9 cellular contexts compared by ENCODE assay signal in genomic region chr19:19105365-19106060, GRCh38. TPM values are rescaled to one million over a fixed set of nuclear protein-coding genes. Genes with fewer than 3 reads are reported as not detected.
DNase-seq lines count a peak whose midpoint lies in the region; ATAC-seq and TF ChIP-seq lines count a peak whose summit lies in the region.
"Had no signal": no experiment of that assay in that cellular context is flagged by ENCODE, and none has a peak within 500 bp of the region (broad histone marks: within the 10 kb centered on the region; RNA-seq: fewer than 3 reads in every experiment).

No MANE protein-coding gene starts in this region.

- peak overlapping the region; percentile 86 for H2AFZ ChIP-seq in ACC112 (ENCODE audit: low read length, unreplicated experiment)

- DNase-seq in colonic mucosa: peak; percentile 74
- DNase-seq in lower lobe of right lung: no peak
- no peak for DNase-seq in activated CD8-positive, alpha-beta memory T cell treated with anti-CD3 and anti-CD28 coated beads, Interleukin-2, amount 10 ng/mL, durations not matched to agents 7 days and 5 days
- DNase-seq in kidney glomerular epithelial cell (lab: John Stamatoyannopoulos, UW): no peak
- DNase-seq in activated T-cell treated with anti-CD3 and anti-CD28 coated beads, Interleukin-2, amount 50 U/mL, for 24 hours: no peak

- 2% methylated on average over 35 of the region's 36 CpGs for WGBS in HUES64

- H3K27me3 ChIP-seq in ACC112 (ENCODE audit: insufficient read depth, low read length) (no peaks in the 10 kb centered on the region), HUES64 (ENCODE audit: insufficient read depth, low read length) (peaks cover 3% of the 10 kb centered on the region), colonic mucosa (no peaks in the 10 kb centered on the region), lower lobe of right lung (ENCODE audit: low read depth) (no peaks in the 10 kb centered on the region)

- H3K9me3 Mint-ChIP-seq in activated CD8-positive, alpha-beta memory T cell treated with anti-CD3 and anti-CD28 coated beads, Interleukin-2, amount 10 ng/mL, durations not matched to agents 7 days and 5 days (ENCODE audit: low read depth): no peaks in the 10 kb centered on the region
- H3K9me3 Mint-ChIP-seq in activated T-cell treated with anti-CD3 and anti-CD28 coated beads, Interleukin-2, amount 50 U/mL, for 24 hours: no peaks in the 10 kb centered on the region

- peak; percentile 46 to 51 for ATAC-seq in lower lobe of right lung
- no peak for ATAC-seq in activated CD8-positive, alpha-beta memory T cell treated with anti-CD3 and anti-CD28 coated beads, Interleukin-2, amount 10 ng/mL, durations not matched to agents 7 days and 5 days
- no peak for ATAC-seq in GM21360 (IDR thresholded peaks at IDR 0.05; ENCODE audit: unreplicated experiment)

- H3K9me3 ChIP-seq in HUES64 (ENCODE audit: insufficient read depth, low read depth, low read length): no peaks in the 10 kb centered on the region
- no peaks in the 10 kb centered on the region for H3K9me3 ChIP-seq in colonic mucosa
- no peaks in the 10 kb centered on the region for H3K9me3 ChIP-seq in lower lobe of right lung
- H3K9me3 ChIP-seq: neutrophil had no signal

- no peaks in the 10 kb centered on the region for H3K27me3 Mint-ChIP-seq in activated CD8-positive, alpha-beta memory T cell treated with anti-CD3 and anti-CD28 coated beads, Interleukin-2, amount 10 ng/mL, durations not matched to agents 7 days and 5 days
- H3K27me3 Mint-ChIP-seq in activated T-cell treated with anti-CD3 and anti-CD28 coated beads, Interleukin-2, amount 50 U/mL, for 24 hours: no peaks in the 10 kb centered on the region

- H3K9ac ChIP-seq in HUES64 (ENCODE audit: low read depth, low read length) (peak overlapping the region; percentile 78), colonic mucosa (ENCODE audit: low read depth in 2 of 2, low read length in 2 of 2) (peak overlapping the region in 1 of 2 donors; percentile 38)

- H3K36me3 ChIP-seq in ACC112 (ENCODE audit: insufficient read depth, low read length): no peaks in the 10 kb centered on the region
- no peaks in the 10 kb centered on the region for H3K36me3 ChIP-seq in HUES64 (ENCODE audit: insufficient read depth, low read length)
- no peaks in the 10 kb centered on the region for H3K36me3 ChIP-seq in colonic mucosa
- peaks cover 7% of the 10 kb centered on the region for H3K36me3 ChIP-seq in lower lobe of right lung

- no peak overlapping the region for H3K27ac Mint-ChIP-seq in activated CD8-positive, alpha-beta memory T cell treated with anti-CD3 and anti-CD28 coated beads, Interleukin-2, amount 10 ng/mL, durations not matched to agents 7 days and 5 days
- H3K27ac Mint-ChIP-seq in activated T-cell treated with anti-CD3 and anti-CD28 coated beads, Interleukin-2, amount 50 U/mL, for 24 hours: no peak overlapping the region

- no peaks in the 10 kb centered on the region for H3K79me2 ChIP-seq in ACC112 (ENCODE audit: control insufficient read depth, insufficient read depth, low read length, unreplicated experiment)

- TF ChIP-seq CTCF in colonic mucosa (IDR thresholded peaks at IDR 0.05) (no peak), lower lobe of right lung (IDR thresholded peaks at IDR 0.05) (no peak)

- intact Hi-C loops in colonic mucosa (cut with DNase I) (no loop called here), lower lobe of right lung (cut with DNase I) (no loop called here)

- no peaks in the 10 kb centered on the region for H3K4me1 Mint-ChIP-seq in activated CD8-positive, alpha-beta memory T cell treated with anti-CD3 and anti-CD28 coated beads, Interleukin-2, amount 10 ng/mL, durations not matched to agents 7 days and 5 days
- H3K4me1 Mint-ChIP-seq in activated T-cell treated with anti-CD3 and anti-CD28 coated beads, Interleukin-2, amount 50 U/mL, for 24 hours (ENCODE audit: low read depth): peaks cover 3% of the 10 kb centered on the region

- H3K4me3 Mint-ChIP-seq in activated CD8-positive, alpha-beta memory T cell treated with anti-CD3 and anti-CD28 coated beads, Interleukin-2, amount 10 ng/mL, durations not matched to agents 7 days and 5 days: no peak overlapping the region
- H3K4me3 Mint-ChIP-seq in activated T-cell treated with anti-CD3 and anti-CD28 coated beads, Interleukin-2, amount 50 U/mL, for 24 hours: no peak overlapping the region

- H3K36me3 Mint-ChIP-seq in activated CD8-positive, alpha-beta memory T cell treated with anti-CD3 and anti-CD28 coated beads, Interleukin-2, amount 10 ng/mL, durations not matched to agents 7 days and 5 days: no peaks in the 10 kb centered on the region
- H3K36me3 Mint-ChIP-seq in activated T-cell treated with anti-CD3 and anti-CD28 coated beads, Interleukin-2, amount 50 U/mL, for 24 hours (ENCODE audit: low read depth): peaks cover 18% of the 10 kb centered on the region

- CTCF ChIA-PET in activated CD8-positive, alpha-beta memory T cell treated with anti-CD3 and anti-CD28 coated beads, Interleukin-2, amount 10 ng/mL, durations not matched to agents 7 days and 5 days (lab: Charles Lee): no interaction called here

- H3K27ac ChIP-seq in ACC112 (ENCODE audit: low read depth, low read length) (no peak overlapping the region), HUES64 (ENCODE audit: low read depth, low read length) (peak overlapping the region; percentile 78; the same call in 1 of the 2 replicates), colonic mucosa (no peak overlapping the region), lower lobe of right lung (no peak overlapping the region)
- H3K27ac ChIP-seq: neutrophil had no signal

- H3K4me3 ChIP-seq in ACC112 (ENCODE audit: low read depth, low read length) (peak overlapping the region; percentile 79), HUES64 (ENCODE audit: low read length) (peak overlapping the region; percentile 73), colonic mucosa (peak overlapping the region; percentile 29), lower lobe of right lung (peak overlapping the region; percentile 40)

- H3K4me1 ChIP-seq in ACC112 (ENCODE audit: control insufficient read depth, insufficient read depth, low read length, unreplicated experiment) (peaks cover 12% of the 10 kb centered on the region), HUES64 (ENCODE audit: insufficient read depth, low read length) (peaks cover 4% of the 10 kb centered on the region; the same call in 1 of the 2 replicates), colonic mucosa (no peaks in the 10 kb centered on the region), lower lobe of right lung (peaks cover 4% of the 10 kb centered on the region)

RNA-seq across cellular contexts. Expression of gene TMEM161A, which starts 32.8 kb away (rescaled TPM):
- polyA plus RNA-seq in HUES64 (2013, experiment 1 of 2): 22.8 TPM
- 24.6 TPM for polyA plus RNA-seq in HUES64 (2013, experiment 2 of 2)
- 10 to 100 TPM; 17.6 to 33.6 TPM for total RNA-seq in colonic mucosa
- total RNA-seq in lower lobe of right lung: 28.1 TPM
- 10 to 100 TPM; 22.0 to 25.1 TPM for total RNA-seq in activated CD8-positive, alpha-beta memory T cell treated with anti-CD3 and anti-CD28 coated beads, Interleukin-2, amount 10 ng/mL, durations not matched to agents 7 days and 5 days

RNA-seq across cellular contexts. Expression of gene SLC25A42, which starts 41.7 kb away (rescaled TPM):
- 3.1 TPM for polyA plus RNA-seq in HUES64 (2013, experiment 1 of 2)
- 4.8 TPM for polyA plus RNA-seq in HUES64 (2013, experiment 2 of 2)
- total RNA-seq in colonic mucosa (1 to 10 TPM; 3.7 to 7.9 TPM), lower lobe of right lung (16.3 TPM)
- total RNA-seq in activated CD8-positive, alpha-beta memory T cell treated with anti-CD3 and anti-CD28 coated beads, Interleukin-2, amount 10 ng/mL, durations not matched to agents 7 days and 5 days: 10 to 100 TPM; 15.6 to 18.7 TPM

Comparison
In these comparisons a context has a peak if more than half of its experiments do, and no peak if none do; other contexts are left out.
1. H3K4me3 ChIP-seq: peak in every context shown above with its lines; median percentile 79 in ACC112; 73 in HUES64; 40 in lower lobe of right lung; 29 in colonic mucosa.
2. ATAC-seq: peak in lower lobe of right lung (2 of 2); none in activated CD8-positive, alpha-beta memory T cell treated with anti-CD3 and anti-CD28 coated beads, Interleukin-2, amount 10 ng/mL, durations not matched to agents 7 days and 5 days (single experiment) and GM21360 (single experiment).